1 cellular context compared by ENCODE assay signal in the genomic region with DNA sequence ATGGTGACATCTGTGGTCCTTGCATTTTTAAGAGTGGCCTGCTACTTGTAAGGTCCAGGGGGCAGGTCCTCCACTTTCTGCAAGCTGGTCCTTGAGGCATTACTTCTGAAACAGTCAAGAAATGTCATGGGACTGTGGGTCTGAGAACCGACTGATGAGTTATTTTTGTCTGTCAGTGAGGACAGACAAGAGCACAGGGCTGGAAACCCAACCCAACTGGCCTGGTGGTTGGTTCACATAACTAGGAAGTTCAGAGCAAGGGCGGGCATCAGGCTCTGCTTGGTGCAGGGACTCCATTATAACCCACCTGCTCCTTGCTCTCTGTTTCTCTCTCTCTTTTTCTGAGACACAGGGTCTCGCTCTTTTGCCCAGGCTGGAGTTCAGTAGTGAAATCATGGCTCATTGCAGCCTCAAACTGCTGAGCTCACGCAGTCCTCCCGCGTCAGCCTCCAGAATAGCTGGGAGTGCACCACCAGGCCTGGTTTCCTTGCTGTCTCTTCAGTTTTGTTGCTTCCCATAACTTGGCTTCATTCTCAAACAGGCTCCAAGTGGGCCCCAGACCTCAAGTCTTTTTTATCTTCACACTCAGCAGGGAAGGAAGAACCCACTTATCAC.
A peak's percentile ranks its signal among the peaks of the same experiment; 100 is the strongest.
TF ChIP-seq lines count a peak whose summit lies in the region.

No MANE protein-coding gene starts in this region.

TF ChIP-seq in HepG2, 621 proteins besides CTCF, POLR2A, EP300 and RAD21 (continues in another document):
- TF ChIP-seq EED (CRISPR knock-in tag; IDR thresholded peaks at IDR 0.05) = peak; percentile 79; the same call in 1 of the 2 replicates
- no peak for TF ChIP-seq NPAS2 (CRISPR knock-in tag; IDR thresholded peaks at IDR 0.05; ENCODE audit: borderline replicate concordance)
- no peak for TF ChIP-seq NFE2L2 (IDR thresholded peaks at IDR 0.05; ENCODE audit: low read length)
- no peak for TF ChIP-seq ASH2L (IDR thresholded peaks at IDR 0.05; ENCODE audit: insufficient read length, low read depth, low read length)
- TF ChIP-seq, protein P1, sequence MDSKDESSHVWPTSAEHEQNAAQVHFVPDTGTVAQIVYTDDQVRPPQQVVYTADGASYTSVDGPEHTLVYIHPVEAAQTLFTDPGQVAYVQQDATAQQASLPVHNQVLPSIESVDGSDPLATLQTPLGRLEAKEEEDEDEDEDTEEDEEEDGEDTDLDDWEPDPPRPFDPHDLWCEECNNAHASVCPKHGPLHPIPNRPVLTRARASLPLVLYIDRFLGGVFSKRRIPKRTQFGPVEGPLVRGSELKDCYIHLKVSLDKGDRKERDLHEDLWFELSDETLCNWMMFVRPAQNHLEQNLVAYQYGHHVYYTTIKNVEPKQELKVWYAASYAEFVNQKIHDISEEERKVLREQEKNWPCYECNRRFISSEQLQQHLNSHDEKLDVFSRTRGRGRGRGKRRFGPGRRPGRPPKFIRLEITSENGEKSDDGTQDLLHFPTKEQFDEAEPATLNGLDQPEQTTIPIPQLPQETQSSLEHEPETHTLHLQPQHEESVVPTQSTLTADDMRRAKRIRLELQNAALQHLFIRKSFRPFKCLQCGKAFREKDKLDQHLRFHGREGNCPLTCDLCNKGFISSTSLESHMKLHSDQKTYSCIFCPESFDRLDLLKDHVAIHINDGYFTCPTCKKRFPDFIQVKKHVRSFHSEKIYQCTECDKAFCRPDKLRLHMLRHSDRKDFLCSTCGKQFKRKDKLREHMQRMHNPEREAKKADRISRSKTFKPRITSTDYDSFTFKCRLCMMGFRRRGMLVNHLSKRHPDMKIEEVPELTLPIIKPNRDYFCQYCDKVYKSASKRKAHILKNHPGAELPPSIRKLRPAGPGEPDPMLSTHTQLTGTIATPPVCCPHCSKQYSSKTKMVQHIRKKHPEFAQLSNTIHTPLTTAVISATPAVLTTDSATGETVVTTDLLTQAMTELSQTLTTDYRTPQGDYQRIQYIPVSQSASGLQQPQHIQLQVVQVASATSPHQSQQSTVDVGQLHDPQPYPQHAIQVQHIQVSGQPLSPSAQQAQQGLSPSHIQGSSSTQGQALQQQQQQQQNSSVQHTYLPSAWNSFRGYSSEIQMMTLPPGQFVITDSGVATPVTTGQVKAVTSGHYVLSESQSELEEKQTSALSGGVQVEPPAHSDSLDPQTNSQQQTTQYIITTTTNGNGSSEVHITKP (CRISPR knock-in tag; IDR thresholded peaks at IDR 0.05; ENCODE audit: low read depth) = no peak
- no peak for TF ChIP-seq NFE2L1 (CRISPR knock-in tag; IDR thresholded peaks at IDR 0.05; ENCODE audit: borderline replicate concordance)
- TF ChIP-seq SMARCC2 (IDR thresholded peaks at IDR 0.05) = no peak
- peak; percentile 81 for TF ChIP-seq SP4 (CRISPR knock-in tag; IDR thresholded peaks at IDR 0.05)
- TF ChIP-seq FIP1L1 (IDR thresholded peaks at IDR 0.05; ENCODE audit: borderline replicate concordance, insufficient read depth, low read depth, low read length) = no peak
- TF ChIP-seq RFXANK (CRISPR knock-in tag; IDR thresholded peaks at IDR 0.05) = no peak
- no peak for TF ChIP-seq ZNF768 (CRISPR knock-in tag; IDR thresholded peaks at IDR 0.05)
- TF ChIP-seq KDM4B (CRISPR knock-in tag; IDR thresholded peaks at IDR 0.05) = no peak
- no peak for TF ChIP-seq ZNF660 (CRISPR knock-in tag; IDR thresholded peaks at IDR 0.05; ENCODE audit: borderline replicate concordance, low read depth)
- TF ChIP-seq WIZ (CRISPR knock-in tag; IDR thresholded peaks at IDR 0.05) = no peak
- TF ChIP-seq ZNF296 (CRISPR knock-in tag; conservative IDR thresholded peaks at IDR 0.05) = no peak
- TF ChIP-seq ELF1 (CRISPR knock-in tag; IDR thresholded peaks at IDR 0.05) = no peak; the same call in 1 of the 2 replicates
- no peak for TF ChIP-seq SMAD9 (CRISPR knock-in tag; IDR thresholded peaks at IDR 0.05)
- TF ChIP-seq, protein P2, sequence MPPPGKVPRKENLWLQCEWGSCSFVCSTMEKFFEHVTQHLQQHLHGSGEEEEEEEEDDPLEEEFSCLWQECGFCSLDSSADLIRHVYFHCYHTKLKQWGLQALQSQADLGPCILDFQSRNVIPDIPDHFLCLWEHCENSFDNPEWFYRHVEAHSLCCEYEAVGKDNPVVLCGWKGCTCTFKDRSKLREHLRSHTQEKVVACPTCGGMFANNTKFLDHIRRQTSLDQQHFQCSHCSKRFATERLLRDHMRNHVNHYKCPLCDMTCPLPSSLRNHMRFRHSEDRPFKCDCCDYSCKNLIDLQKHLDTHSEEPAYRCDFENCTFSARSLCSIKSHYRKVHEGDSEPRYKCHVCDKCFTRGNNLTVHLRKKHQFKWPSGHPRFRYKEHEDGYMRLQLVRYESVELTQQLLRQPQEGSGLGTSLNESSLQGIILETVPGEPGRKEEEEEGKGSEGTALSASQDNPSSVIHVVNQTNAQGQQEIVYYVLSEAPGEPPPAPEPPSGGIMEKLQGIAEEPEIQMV (CRISPR knock-in tag; IDR thresholded peaks at IDR 0.05; ENCODE audit: low read depth) = no peak
- TF ChIP-seq ZNF792 (CRISPR knock-in tag; IDR thresholded peaks at IDR 0.05) = no peak
- TF ChIP-seq, protein P3, sequence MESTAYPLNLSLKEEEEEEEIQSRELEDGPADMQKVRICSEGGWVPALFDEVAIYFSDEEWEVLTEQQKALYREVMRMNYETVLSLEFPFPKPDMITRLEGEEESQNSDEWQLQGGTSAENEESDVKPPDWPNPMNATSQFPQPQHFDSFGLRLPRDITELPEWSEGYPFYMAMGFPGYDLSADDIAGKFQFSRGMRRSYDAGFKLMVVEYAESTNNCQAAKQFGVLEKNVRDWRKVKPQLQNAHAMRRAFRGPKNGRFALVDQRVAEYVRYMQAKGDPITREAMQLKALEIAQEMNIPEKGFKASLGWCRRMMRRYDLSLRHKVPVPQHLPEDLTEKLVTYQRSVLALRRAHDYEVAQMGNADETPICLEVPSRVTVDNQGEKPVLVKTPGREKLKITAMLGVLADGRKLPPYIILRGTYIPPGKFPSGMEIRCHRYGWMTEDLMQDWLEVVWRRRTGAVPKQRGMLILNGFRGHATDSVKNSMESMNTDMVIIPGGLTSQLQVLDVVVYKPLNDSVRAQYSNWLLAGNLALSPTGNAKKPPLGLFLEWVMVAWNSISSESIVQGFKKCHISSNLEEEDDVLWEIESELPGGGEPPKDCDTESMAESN (CRISPR knock-in tag; conservative IDR thresholded peaks at IDR 0.05) = no peak
- TF ChIP-seq ZFP36L2 (CRISPR knock-in tag; IDR thresholded peaks at IDR 0.05) = no peak
- no peak for TF ChIP-seq ZNF12 (CRISPR knock-in tag; IDR thresholded peaks at IDR 0.05)
- TF ChIP-seq, protein P4, sequence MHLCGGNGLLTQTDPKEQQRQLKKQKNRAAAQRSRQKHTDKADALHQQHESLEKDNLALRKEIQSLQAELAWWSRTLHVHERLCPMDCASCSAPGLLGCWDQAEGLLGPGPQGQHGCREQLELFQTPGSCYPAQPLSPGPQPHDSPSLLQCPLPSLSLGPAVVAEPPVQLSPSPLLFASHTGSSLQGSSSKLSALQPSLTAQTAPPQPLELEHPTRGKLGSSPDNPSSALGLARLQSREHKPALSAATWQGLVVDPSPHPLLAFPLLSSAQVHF (CRISPR knock-in tag; IDR thresholded peaks at IDR 0.05) = no peak
- TF ChIP-seq, protein P5, sequence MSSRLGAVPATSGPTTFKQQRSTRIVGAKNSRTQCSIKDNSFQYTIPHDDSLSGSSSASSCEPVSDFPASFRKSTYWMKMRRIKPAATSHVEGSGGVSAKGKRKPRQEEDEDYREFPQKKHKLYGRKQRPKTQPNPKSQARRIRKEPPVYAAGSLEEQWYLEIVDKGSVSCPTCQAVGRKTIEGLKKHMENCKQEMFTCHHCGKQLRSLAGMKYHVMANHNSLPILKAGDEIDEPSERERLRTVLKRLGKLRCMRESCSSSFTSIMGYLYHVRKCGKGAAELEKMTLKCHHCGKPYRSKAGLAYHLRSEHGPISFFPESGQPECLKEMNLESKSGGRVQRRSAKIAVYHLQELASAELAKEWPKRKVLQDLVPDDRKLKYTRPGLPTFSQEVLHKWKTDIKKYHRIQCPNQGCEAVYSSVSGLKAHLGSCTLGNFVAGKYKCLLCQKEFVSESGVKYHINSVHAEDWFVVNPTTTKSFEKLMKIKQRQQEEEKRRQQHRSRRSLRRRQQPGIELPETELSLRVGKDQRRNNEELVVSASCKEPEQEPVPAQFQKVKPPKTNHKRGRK (CRISPR knock-in tag; IDR thresholded peaks at IDR 0.05) = 0 out of 2 replicates have a peak, but pooled peaks have one; percentile 28
- TF ChIP-seq, protein P6, sequence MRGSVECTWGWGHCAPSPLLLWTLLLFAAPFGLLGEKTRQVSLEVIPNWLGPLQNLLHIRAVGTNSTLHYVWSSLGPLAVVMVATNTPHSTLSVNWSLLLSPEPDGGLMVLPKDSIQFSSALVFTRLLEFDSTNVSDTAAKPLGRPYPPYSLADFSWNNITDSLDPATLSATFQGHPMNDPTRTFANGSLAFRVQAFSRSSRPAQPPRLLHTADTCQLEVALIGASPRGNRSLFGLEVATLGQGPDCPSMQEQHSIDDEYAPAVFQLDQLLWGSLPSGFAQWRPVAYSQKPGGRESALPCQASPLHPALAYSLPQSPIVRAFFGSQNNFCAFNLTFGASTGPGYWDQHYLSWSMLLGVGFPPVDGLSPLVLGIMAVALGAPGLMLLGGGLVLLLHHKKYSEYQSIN (CRISPR knock-in tag; IDR thresholded peaks at IDR 0.05; ENCODE audit: borderline replicate concordance) = no peak
- 0 out of 2 replicates have a peak, but pooled peaks have one; percentile 25 for TF ChIP-seq ZNF101 (CRISPR knock-in tag; IDR thresholded peaks at IDR 0.05; ENCODE audit: borderline replicate concordance, low read depth)
- no peak for TF ChIP-seq REL (CRISPR knock-in tag; conservative IDR thresholded peaks at IDR 0.05)
- no peak for TF ChIP-seq SMYD3 (CRISPR knock-in tag; IDR thresholded peaks at IDR 0.05)
- no peak for TF ChIP-seq ZZZ3 (CRISPR knock-in tag; IDR thresholded peaks at IDR 0.05; ENCODE audit: borderline replicate concordance)
- TF ChIP-seq ZNF788 (CRISPR knock-in tag; IDR thresholded peaks at IDR 0.05; ENCODE audit: borderline replicate concordance) = peak; percentile 72; the same call in 1 of the 2 replicates
- TF ChIP-seq ZNF331 (CRISPR knock-in tag; IDR thresholded peaks at IDR 0.05) = no peak
- TF ChIP-seq, protein P7, sequence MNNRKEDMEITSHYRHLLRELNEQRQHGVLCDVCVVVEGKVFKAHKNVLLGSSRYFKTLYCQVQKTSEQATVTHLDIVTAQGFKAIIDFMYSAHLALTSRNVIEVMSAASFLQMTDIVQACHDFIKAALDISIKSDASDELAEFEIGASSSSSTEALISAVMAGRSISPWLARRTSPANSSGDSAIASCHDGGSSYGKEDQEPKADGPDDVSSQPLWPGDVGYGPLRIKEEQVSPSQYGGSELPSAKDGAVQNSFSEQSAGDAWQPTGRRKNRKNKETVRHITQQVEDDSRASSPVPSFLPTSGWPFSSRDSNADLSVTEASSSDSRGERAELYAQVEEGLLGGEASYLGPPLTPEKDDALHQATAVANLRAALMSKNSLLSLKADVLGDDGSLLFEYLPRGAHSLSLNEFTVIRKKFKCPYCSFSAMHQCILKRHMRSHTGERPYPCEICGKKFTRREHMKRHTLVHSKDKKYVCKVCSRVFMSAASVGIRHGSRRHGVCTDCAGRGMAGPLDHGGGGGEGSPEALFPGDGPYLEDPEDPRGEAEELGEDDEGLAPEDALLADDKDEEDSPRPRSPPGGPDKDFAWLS (CRISPR knock-in tag; IDR thresholded peaks at IDR 0.05; ENCODE audit: borderline replicate concordance) = no peak
- TF ChIP-seq, protein P8, sequence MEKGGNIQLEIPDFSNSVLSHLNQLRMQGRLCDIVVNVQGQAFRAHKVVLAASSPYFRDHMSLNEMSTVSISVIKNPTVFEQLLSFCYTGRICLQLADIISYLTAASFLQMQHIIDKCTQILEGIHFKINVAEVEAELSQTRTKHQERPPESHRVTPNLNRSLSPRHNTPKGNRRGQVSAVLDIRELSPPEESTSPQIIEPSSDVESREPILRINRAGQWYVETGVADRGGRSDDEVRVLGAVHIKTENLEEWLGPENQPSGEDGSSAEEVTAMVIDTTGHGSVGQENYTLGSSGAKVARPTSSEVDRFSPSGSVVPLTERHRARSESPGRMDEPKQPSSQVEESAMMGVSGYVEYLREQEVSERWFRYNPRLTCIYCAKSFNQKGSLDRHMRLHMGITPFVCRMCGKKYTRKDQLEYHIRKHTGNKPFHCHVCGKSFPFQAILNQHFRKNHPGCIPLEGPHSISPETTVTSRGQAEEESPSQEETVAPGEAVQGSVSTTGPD (CRISPR knock-in tag; IDR thresholded peaks at IDR 0.05) = peak; percentile 42; the same call in 1 of the 2 replicates
- TF ChIP-seq, protein P9, sequence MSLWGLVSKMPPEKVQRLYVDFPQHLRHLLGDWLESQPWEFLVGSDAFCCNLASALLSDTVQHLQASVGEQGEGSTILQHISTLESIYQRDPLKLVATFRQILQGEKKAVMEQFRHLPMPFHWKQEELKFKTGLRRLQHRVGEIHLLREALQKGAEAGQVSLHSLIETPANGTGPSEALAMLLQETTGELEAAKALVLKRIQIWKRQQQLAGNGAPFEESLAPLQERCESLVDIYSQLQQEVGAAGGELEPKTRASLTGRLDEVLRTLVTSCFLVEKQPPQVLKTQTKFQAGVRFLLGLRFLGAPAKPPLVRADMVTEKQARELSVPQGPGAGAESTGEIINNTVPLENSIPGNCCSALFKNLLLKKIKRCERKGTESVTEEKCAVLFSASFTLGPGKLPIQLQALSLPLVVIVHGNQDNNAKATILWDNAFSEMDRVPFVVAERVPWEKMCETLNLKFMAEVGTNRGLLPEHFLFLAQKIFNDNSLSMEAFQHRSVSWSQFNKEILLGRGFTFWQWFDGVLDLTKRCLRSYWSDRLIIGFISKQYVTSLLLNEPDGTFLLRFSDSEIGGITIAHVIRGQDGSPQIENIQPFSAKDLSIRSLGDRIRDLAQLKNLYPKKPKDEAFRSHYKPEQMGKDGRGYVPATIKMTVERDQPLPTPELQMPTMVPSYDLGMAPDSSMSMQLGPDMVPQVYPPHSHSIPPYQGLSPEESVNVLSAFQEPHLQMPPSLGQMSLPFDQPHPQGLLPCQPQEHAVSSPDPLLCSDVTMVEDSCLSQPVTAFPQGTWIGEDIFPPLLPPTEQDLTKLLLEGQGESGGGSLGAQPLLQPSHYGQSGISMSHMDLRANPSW (CRISPR knock-in tag; IDR thresholded peaks at IDR 0.05; ENCODE audit: borderline replicate concordance) = no peak
- no peak for TF ChIP-seq NFYB (CRISPR knock-in tag; IDR thresholded peaks at IDR 0.05)
- no peak for TF ChIP-seq HOXA9 (CRISPR knock-in tag; IDR thresholded peaks at IDR 0.05; ENCODE audit: borderline replicate concordance)
